Comparison of ENCODE assay signal across 26 cellular contexts in genomic region chr6:44179072-44179536, GRCh38. TPM values are rescaled to one million over a fixed set of nuclear protein-coding genes. Genes with fewer than 3 reads are reported as not detected.
DNase-seq lines count a peak whose midpoint lies in the region; ATAC-seq, FAIRE-seq and TF ChIP-seq lines count a peak whose summit lies in the region.
"Had no signal": no experiment of that assay in that cellular context is flagged by ENCODE, and none has a peak within 500 bp of the region (broad histone marks: within the 10 kb centered on the region; RNA-seq: fewer than 3 reads in every experiment).

No MANE protein-coding gene starts in this region.

- POLR2A ChIA-PET in Caco-2 (lab: Charles Lee), result no interaction called here

- 70% methylated on average over 4 of the region's 4 CpGs for WGBS in esophagus muscularis mucosa

- no peak for TF ChIP-seq POLR2A in esophagus muscularis mucosa (IDR thresholded peaks at IDR 0.05; ENCODE audit: low read depth)

- DNase-seq in stimulated activated naive CD8-positive, alpha-beta T cell treated with anti-CD3 and anti-CD28 coated beads, Interleukin-15, amount 100 ng/mL, for 72 hours, result no peak
- no peak for DNase-seq in astrocyte (ENCODE audit: low read depth)
- DNase-seq in islet precursor cell, result peak; percentile 50
- no peak for DNase-seq in NCI-H345 (lab: John Stamatoyannopoulos, UW)
- DNase-seq in Caco-2, result no peak
- no peak for DNase-seq in activated naive CD8-positive, alpha-beta T cell treated with anti-CD3 and anti-CD28 coated beads, Interleukin-2, amount 50 U/mL, for 24 hours
- DNase-seq in esophagus muscularis mucosa (ENCODE audit: extremely low spot score), result no peak
- DNase-seq: ACHN; activated naive CD4-positive, alpha-beta T cell; activated T-cell treated with anti-CD3 and anti-CD28 coated beads for 4 hours; anterior cingulate cortex; C1 segment of cervical spinal cord; NCI-H1092; NCI-H2029 treated with DMSO at 0.1 percent for 48 hours; NCI-H510A; SHP77 treated with DMSO at 0.1 percent for 48 hours; stimulated activated naive CD8-positive, alpha-beta T cell treated with anti-CD3 and anti-CD28 coated beads, Interleukin-15, Interleukin-2, amounts not matched to agents 100 U/mL and 50 U/mL, for 24 hours; T-helper 1 cell; upper lobe of right lung had no signal

- no peak for ATAC-seq in stimulated activated naive CD8-positive, alpha-beta T cell treated with anti-CD3 and anti-CD28 coated beads, Interleukin-15, amount 100 ng/mL, for 72 hours
- no peak for ATAC-seq in activated naive CD8-positive, alpha-beta T cell treated with anti-CD3 and anti-CD28 coated beads, Interleukin-2, amount 50 U/mL, for 24 hours
- ATAC-seq: natural killer cell treated with Interleukin-12 subunit alpha and Interleukin-12 subunit beta and Interleukin-15 and Interleukin-18, amount 100 ng/mL, for 72 hours; stimulated activated naive CD8-positive, alpha-beta T cell treated with anti-CD3 and anti-CD28 coated beads, Interleukin-15, Interleukin-2, amounts not matched to agents 100 U/mL and 50 U/mL, for 24 hours had no signal

- peak overlapping the region; percentile 13 for H3K4me2 ChIP-seq in astrocyte (ENCODE audit: low read length)
- H3K4me2 ChIP-seq: KMS-11 had no signal

- no TSS peak for BruUV-seq in Caco-2 (replicated peaks; lab: Mats Ljungman, UMichigan)

- H3K36me3 ChIP-seq in astrocyte (ENCODE audit: insufficient read depth, low read length) (no peaks in the 10 kb centered on the region), Caco-2 (ENCODE audit: control insufficient read depth, insufficient read depth, low read length) (no peaks in the 10 kb centered on the region), esophagus muscularis mucosa (no peaks in the 10 kb centered on the region)
- H3K36me3 ChIP-seq: upper lobe of right lung had no signal

- H3K9me3 ChIP-seq in astrocyte (ENCODE audit: insufficient read depth, low read depth, low read length) (no peaks in the 10 kb centered on the region), Caco-2 (no peaks in the 10 kb centered on the region), esophagus muscularis mucosa (no peaks in the 10 kb centered on the region)
- H3K9me3 ChIP-seq: upper lobe of right lung had no signal

- no peak for FAIRE-seq in astrocyte (lab: Jason Lieb, UNC)
- FAIRE-seq: GM12892 had no signal

- no peak overlapping the region for H2AFZ ChIP-seq in astrocyte (ENCODE audit: low read depth, low read length)

- intact Hi-C loops in Caco-2 (cut with micrococcal nuclease; ENCODE audit: unreplicated experiment), result no loop called here
- intact Hi-C loops in esophagus muscularis mucosa (cut with DNase I), result loop anchor here (5.0 kb wide), 1 partner anchor 38 kb away; the partner anchor contains the start of gene MYMX

- no peaks in the 10 kb centered on the region for H3K27me3 Mint-ChIP-seq in stimulated activated naive CD8-positive, alpha-beta T cell treated with anti-CD3 and anti-CD28 coated beads, Interleukin-15, Interleukin-2, amounts not matched to agents 100 ng/mL and 50 ng/mL, for 24 hours
- H3K27me3 Mint-ChIP-seq in stimulated activated naive CD8-positive, alpha-beta T cell treated with anti-CD3 and anti-CD28 coated beads, Interleukin-15, amount 100 ng/mL, for 72 hours, result peaks cover under 1% of the 10 kb centered on the region
- peaks cover 14% of the 10 kb centered on the region for H3K27me3 Mint-ChIP-seq in astrocyte (ENCODE audit: low read depth, unreplicated experiment)
- H3K27me3 Mint-ChIP-seq in Caco-2 (ENCODE audit: insufficient read depth, unreplicated experiment), result no peaks in the 10 kb centered on the region
- H3K27me3 Mint-ChIP-seq in activated naive CD8-positive, alpha-beta T cell treated with anti-CD3 and anti-CD28 coated beads, Interleukin-2, amount 50 U/mL, for 24 hours, result no peaks in the 10 kb centered on the region
- H3K27me3 Mint-ChIP-seq: natural killer cell treated with Interleukin-12 subunit alpha and Interleukin-12 subunit beta and Interleukin-15 and Interleukin-18, amount 100 ng/mL, for 72 hours had no signal

- no peaks in the 10 kb centered on the region for H3K9me3 Mint-ChIP-seq in stimulated activated naive CD8-positive, alpha-beta T cell treated with anti-CD3 and anti-CD28 coated beads, Interleukin-15, Interleukin-2, amounts not matched to agents 100 ng/mL and 50 ng/mL, for 24 hours
- H3K9me3 Mint-ChIP-seq in stimulated activated naive CD8-positive, alpha-beta T cell treated with anti-CD3 and anti-CD28 coated beads, Interleukin-15, amount 100 ng/mL, for 72 hours, result no peaks in the 10 kb centered on the region
- H3K9me3 Mint-ChIP-seq in astrocyte (ENCODE audit: unreplicated experiment) (peaks cover 3% of the 10 kb centered on the region), Caco-2 (ENCODE audit: unreplicated experiment) (no peaks in the 10 kb centered on the region)
- H3K9me3 Mint-ChIP-seq in activated naive CD8-positive, alpha-beta T cell treated with anti-CD3 and anti-CD28 coated beads, Interleukin-2, amount 50 U/mL, for 24 hours, result no peaks in the 10 kb centered on the region
- H3K9me3 Mint-ChIP-seq: natural killer cell treated with Interleukin-12 subunit alpha and Interleukin-12 subunit beta and Interleukin-15 and Interleukin-18, amount 100 ng/mL, for 72 hours had no signal

- H3K4me3 ChIP-seq in astrocyte (ENCODE audit: insufficient read depth, low read depth, low read length), result no peak overlapping the region
- H3K4me3 ChIP-seq in Caco-2 (ENCODE audit: low read depth, low read length), result no peak overlapping the region
- H3K4me3 ChIP-seq in esophagus muscularis mucosa, result no peak overlapping the region
- H3K4me3 ChIP-seq: upper lobe of right lung had no signal

- peaks cover 15% of the 10 kb centered on the region for H3K4me1 Mint-ChIP-seq in stimulated activated naive CD8-positive, alpha-beta T cell treated with anti-CD3 and anti-CD28 coated beads, Interleukin-15, Interleukin-2, amounts not matched to agents 100 ng/mL and 50 ng/mL, for 24 hours (ENCODE audit: low read depth)
- peaks cover 19% of the 10 kb centered on the region for H3K4me1 Mint-ChIP-seq in stimulated activated naive CD8-positive, alpha-beta T cell treated with anti-CD3 and anti-CD28 coated beads, Interleukin-15, amount 100 ng/mL, for 72 hours
- peaks cover 8% of the 10 kb centered on the region for H3K4me1 Mint-ChIP-seq in astrocyte (ENCODE audit: low read depth, unreplicated experiment)
- H3K4me1 Mint-ChIP-seq in Caco-2 (ENCODE audit: low read depth, unreplicated experiment), result peaks cover 8% of the 10 kb centered on the region
- H3K4me1 Mint-ChIP-seq in activated naive CD8-positive, alpha-beta T cell treated with anti-CD3 and anti-CD28 coated beads, Interleukin-2, amount 50 U/mL, for 24 hours, result peaks cover 16% of the 10 kb centered on the region

- no peak for TF ChIP-seq CTCF in astrocyte (IDR thresholded peaks at IDR 0.05; ENCODE audit: insufficient read depth, low read depth, low read length)
- TF ChIP-seq CTCF in Caco-2 (IDR thresholded peaks at IDR 0.05; ENCODE audit: insufficient read depth in 1 of 2, low read depth in 1 of 2, low read length in 1 of 2, severe bottlenecking in 1 of 2, unreplicated experiment in 1 of 2), result no peak
- TF ChIP-seq CTCF in esophagus muscularis mucosa (IDR thresholded peaks at IDR 0.05), result no peak

- CTCF ChIA-PET in Caco-2 (lab: Charles Lee), result interaction anchor here (0.7 to 1.4 kb wide), 2 partner anchors 40 to 58 kb away, joined by 3 read pairs; no protein-coding TSS in a partner anchor

- no peaks in the 10 kb centered on the region for H3K36me3 Mint-ChIP-seq in stimulated activated naive CD8-positive, alpha-beta T cell treated with anti-CD3 and anti-CD28 coated beads, Interleukin-15, Interleukin-2, amounts not matched to agents 100 ng/mL and 50 ng/mL, for 24 hours (ENCODE audit: low read depth)
- no peaks in the 10 kb centered on the region for H3K36me3 Mint-ChIP-seq in astrocyte (ENCODE audit: low read depth, unreplicated experiment)
- no peaks in the 10 kb centered on the region for H3K36me3 Mint-ChIP-seq in Caco-2 (ENCODE audit: insufficient read depth, unreplicated experiment)
- no peaks in the 10 kb centered on the region for H3K36me3 Mint-ChIP-seq in activated naive CD8-positive, alpha-beta T cell treated with anti-CD3 and anti-CD28 coated beads, Interleukin-2, amount 50 U/mL, for 24 hours (ENCODE audit: low read depth)
- H3K36me3 Mint-ChIP-seq: natural killer cell treated with Interleukin-12 subunit alpha and Interleukin-12 subunit beta and Interleukin-15 and Interleukin-18, amount 100 ng/mL, for 72 hours had no signal

- H3K27me3 ChIP-seq in astrocyte (ENCODE audit: insufficient read depth, low read length) (peaks cover under 1% of the 10 kb centered on the region), Caco-2 (replicated peaks; ENCODE audit: control insufficient read depth, insufficient read depth, low read length) (no peaks in the 10 kb centered on the region), esophagus muscularis mucosa (no peaks in the 10 kb centered on the region)
- H3K27me3 ChIP-seq: upper lobe of right lung had no signal

- no peak overlapping the region for H3K4me3 Mint-ChIP-seq in stimulated activated naive CD8-positive, alpha-beta T cell treated with anti-CD3 and anti-CD28 coated beads, Interleukin-15, Interleukin-2, amounts not matched to agents 100 ng/mL and 50 ng/mL, for 24 hours
- no peak overlapping the region for H3K4me3 Mint-ChIP-seq in stimulated activated naive CD8-positive, alpha-beta T cell treated with anti-CD3 and anti-CD28 coated beads, Interleukin-15, amount 100 ng/mL, for 72 hours
- H3K4me3 Mint-ChIP-seq in astrocyte (ENCODE audit: unreplicated experiment) (no peak overlapping the region), Caco-2 (ENCODE audit: unreplicated experiment) (no peak overlapping the region)
- no peak overlapping the region for H3K4me3 Mint-ChIP-seq in activated naive CD8-positive, alpha-beta T cell treated with anti-CD3 and anti-CD28 coated beads, Interleukin-2, amount 50 U/mL, for 24 hours
- H3K4me3 Mint-ChIP-seq: natural killer cell treated with Interleukin-12 subunit alpha and Interleukin-12 subunit beta and Interleukin-15 and Interleukin-18, amount 100 ng/mL, for 72 hours had no signal

- peaks cover 20% of the 10 kb centered on the region for H3K4me1 ChIP-seq in astrocyte (ENCODE audit: insufficient read depth, low read length)
- H3K4me1 ChIP-seq in Caco-2, result no peaks in the 10 kb centered on the region
- peaks cover 4 to 18% (median 6%) of the 10 kb centered on the region in 4 donors for H3K4me1 ChIP-seq in esophagus muscularis mucosa

- no peaks in the 10 kb centered on the region for H3K79me2 ChIP-seq in astrocyte (ENCODE audit: insufficient read depth, low read length)

- TF ChIP-seq EP300 in esophagus muscularis mucosa (IDR thresholded peaks at IDR 0.05), result no peak

- no peaks in the 10 kb centered on the region for H4K20me1 ChIP-seq in astrocyte (ENCODE audit: insufficient read depth, low read length)

- peak overlapping the region; percentile 46 for H3K27ac Mint-ChIP-seq in stimulated activated naive CD8-positive, alpha-beta T cell treated with anti-CD3 and anti-CD28 coated beads, Interleukin-15, Interleukin-2, amounts not matched to agents 100 ng/mL and 50 ng/mL, for 24 hours
- H3K27ac Mint-ChIP-seq in stimulated activated naive CD8-positive, alpha-beta T cell treated with anti-CD3 and anti-CD28 coated beads, Interleukin-15, amount 100 ng/mL, for 72 hours, result no peak overlapping the region
- peak overlapping the region; percentile 35 for H3K27ac Mint-ChIP-seq in astrocyte (ENCODE audit: unreplicated experiment)
- no peak overlapping the region for H3K27ac Mint-ChIP-seq in Caco-2 (ENCODE audit: unreplicated experiment)
- no peak overlapping the region for H3K27ac Mint-ChIP-seq in activated naive CD8-positive, alpha-beta T cell treated with anti-CD3 and anti-CD28 coated beads, Interleukin-2, amount 50 U/mL, for 24 hours
- H3K27ac Mint-ChIP-seq: natural killer cell treated with Interleukin-12 subunit alpha and Interleukin-12 subunit beta and Interleukin-15 and Interleukin-18, amount 100 ng/mL, for 72 hours had no signal

- no peak overlapping the region for H3K9ac ChIP-seq in astrocyte (ENCODE audit: low read length)
- H3K9ac ChIP-seq: KMS-11 had no signal

- no peak overlapping the region for H3K27ac ChIP-seq in astrocyte (ENCODE audit: low read depth, low read length)
- H3K27ac ChIP-seq in esophagus muscularis mucosa (replicated peaks in 1 of 4), result no peak overlapping the region
- H3K27ac ChIP-seq: KMS-11, upper lobe of right lung, VCaP had no signal

RNA-seq across cellular contexts. Expression of gene CAPN11, which starts 20.5 kb away (rescaled TPM):
- total RNA-seq in astrocyte, result not detected in 2 replicates
- total RNA-seq in Caco-2 (2022), result not detected in 2 replicates
- under 1 TPM in 3 of 4 donors, not detected in 1; 0.39 to 0.83 (median 0.50) TPM for total RNA-seq in esophagus muscularis mucosa
- total RNA-seq: cerebellum; kidney epithelial cell; natural killer cell treated with Interleukin-12 subunit alpha and Interleukin-12 subunit beta and Interleukin-15 and Interleukin-18, amount 100 ng/mL, for 72 hours had no signal

RNA-seq across cellular contexts. Expression of gene MYMX, which starts 37.6 kb away (rescaled TPM):
- not detected in 2 replicates for total RNA-seq in astrocyte
- not detected in 2 replicates for total RNA-seq in Caco-2 (2022)
- not detected for total RNA-seq in esophagus muscularis mucosa
- total RNA-seq: cerebellum; kidney epithelial cell; natural killer cell treated with Interleukin-12 subunit alpha and Interleukin-12 subunit beta and Interleukin-15 and Interleukin-18, amount 100 ng/mL, for 72 hours had no signal

RNA-seq across cellular contexts. Expression of gene SLC29A1, which starts 44.3 kb away (rescaled TPM):
- 14.8 and 15.3 TPM in 2 replicates for total RNA-seq in astrocyte
- total RNA-seq in Caco-2 (2022), result 80.7 and 81.3 TPM in 2 replicates
- total RNA-seq in esophagus muscularis mucosa, result 100 to 1,000 TPM in 3 of 4 donors, 10 to 100 TPM in 1; 68.9 to 159 (median 138) TPM

RNA-seq across cellular contexts. Expression of gene TMEM63B, which starts 51.8 kb away (rescaled TPM):
- total RNA-seq in astrocyte (86.6 and 95.6 TPM in 2 replicates), Caco-2 (2022) (28.2 and 28.4 TPM in 2 replicates), esophagus muscularis mucosa (10 to 100 TPM; 18.2 to 31.1 (median 23.3) TPM)

RNA-seq across cellular contexts. Expression of gene MRPL14, which starts 51.9 kb away (rescaled TPM):
- total RNA-seq in astrocyte, result 53.4 and 56.1 TPM in 2 replicates
- total RNA-seq in Caco-2 (2022), result 87.6 and 92.2 TPM in 2 replicates
- 10 to 100 TPM; 30.3 to 44.2 (median 41.1) TPM for total RNA-seq in esophagus muscularis mucosa

Comparison
In these comparisons a context has a peak if more than half of its experiments do, and no peak if none do; other contexts are left out.
1. H3K27ac Mint-ChIP-seq: peak in stimulated activated naive CD8-positive, alpha-beta T cell treated with anti-CD3 and anti-CD28 coated beads, Interleukin-15, Interleukin-2, amounts not matched to agents 100 ng/mL and 50 ng/mL, for 24 hours (single experiment) and astrocyte (single experiment); none in stimulated activated naive CD8-positive, alpha-beta T cell treated with anti-CD3 and anti-CD28 coated beads, Interleukin-15, amount 100 ng/mL, for 72 hours (0 of 2), Caco-2 (single experiment) and activated naive CD8-positive, alpha-beta T cell treated with anti-CD3 and anti-CD28 coated beads, Interleukin-2, amount 50 U/mL, for 24 hours (single experiment).